In the genomic region with DNA sequence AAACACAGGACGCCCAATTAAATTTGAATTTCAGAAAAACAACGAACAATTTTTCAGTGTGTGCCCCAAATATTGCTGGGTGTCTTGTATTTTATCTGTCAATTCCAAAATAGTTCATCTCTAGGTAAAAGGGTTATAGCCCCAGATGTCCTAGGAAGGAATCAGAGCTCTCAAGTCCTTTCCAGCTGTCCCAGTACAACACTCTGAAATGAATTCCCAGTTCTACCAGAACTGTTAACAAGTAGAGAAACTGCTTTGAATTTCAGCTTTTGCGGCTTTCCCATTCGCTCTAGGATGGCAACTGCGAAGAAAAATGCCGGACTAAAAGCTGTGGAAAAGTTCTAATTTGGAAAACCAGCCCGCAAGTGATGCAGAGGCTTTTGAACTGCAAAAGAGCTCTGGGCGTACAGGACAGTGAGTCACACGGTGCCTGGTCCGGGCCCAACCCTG, we compare ENCODE assay signal across 7 cellular contexts. TPM values are rescaled to one million over a fixed set of nuclear protein-coding genes. Genes with fewer than 3 reads are reported as not detected.
DNase-seq lines count a peak whose midpoint lies in the region; ATAC-seq lines count a peak whose summit lies in the region.

No MANE protein-coding gene starts in this region.

- H3K27me3 ChIP-seq in HUES48 (ENCODE audit: control insufficient read depth, insufficient read depth, low read length) (no peaks in the 10 kb centered on the region), stomach smooth muscle (ENCODE audit: control insufficient read depth in 1 of 2, insufficient read depth in 2 of 2, low read length in 2 of 2) (no peaks in the 10 kb centered on the region)

- H3K27ac Mint-ChIP-seq in activated naive CD8-positive, alpha-beta T cell: peak overlapping the region; percentile 50
- peak overlapping the region in 5 of 6 donors; percentile 55 to 89 (median 85) for H3K27ac Mint-ChIP-seq in immature natural killer cell

- H3K4me1 ChIP-seq in HUES48 (ENCODE audit: control insufficient read depth, insufficient read depth, low read length): peaks cover 19% of the 10 kb centered on the region
- H3K4me1 ChIP-seq in stomach smooth muscle (ENCODE audit: control insufficient read depth, insufficient read depth, low read length): peaks cover 16% of the 10 kb centered on the region

- H3K9me3 Mint-ChIP-seq in activated naive CD8-positive, alpha-beta T cell (ENCODE audit: low read depth): peaks cover 3% of the 10 kb centered on the region
- no peaks in the 10 kb centered on the region for H3K9me3 Mint-ChIP-seq in immature natural killer cell

- H3K27ac ChIP-seq in HUES48 (ENCODE audit: low read depth, low read length) (peak overlapping the region; percentile 65), stomach smooth muscle (ENCODE audit: low read length) (peak overlapping the region; percentile 72)

- no peaks in the 10 kb centered on the region for H3K27me3 Mint-ChIP-seq in activated naive CD8-positive, alpha-beta T cell
- peaks cover 0 to 6% (median 5%) of the 10 kb centered on the region in 3 donors for H3K27me3 Mint-ChIP-seq in immature natural killer cell (ENCODE audit: low read depth in 3 of 3)

- no peak for ATAC-seq in GM19351 (IDR thresholded peaks at IDR 0.05; ENCODE audit: unreplicated experiment)

- no peaks in the 10 kb centered on the region for H3K9me3 ChIP-seq in HUES48 (ENCODE audit: control insufficient read depth, insufficient read depth, low read length)
- no peaks in the 10 kb centered on the region for H3K9me3 ChIP-seq in stomach smooth muscle (ENCODE audit: control insufficient read depth in 2 of 2, low read length in 2 of 2)

- H3K36me3 Mint-ChIP-seq in activated naive CD8-positive, alpha-beta T cell: peaks cover 17% of the 10 kb centered on the region
- no peaks in the 10 kb centered on the region for H3K36me3 Mint-ChIP-seq in immature natural killer cell

- H3K4me3 ChIP-seq in HUES48 (ENCODE audit: low read depth, low read length) (peak overlapping the region; percentile 38; the same call in 1 of the 2 replicates), stomach smooth muscle (ENCODE audit: low read length in 2 of 2) (peak overlapping the region; percentile 81 to 96)

- DNase-seq in immature natural killer cell (no peak), SKM-1 (lab: John Stamatoyannopoulos, UW; ENCODE audit: unreplicated experiment) (no peak), SHP77 treated with DMSO at 0.1 percent for 48 hours (lab: John Stamatoyannopoulos, UW) (no peak)

- H3K9ac ChIP-seq in HUES48 (ENCODE audit: low read depth, low read length) (no peak overlapping the region), stomach smooth muscle (ENCODE audit: low read length in 2 of 2) (peak overlapping the region; percentile 55 to 97)

- H3K36me3 ChIP-seq in HUES48 (ENCODE audit: control insufficient read depth, insufficient read depth, low read length) (peaks cover 7% of the 10 kb centered on the region; the same call in 1 of the 2 replicates), stomach smooth muscle (ENCODE audit: control insufficient read depth in 2 of 2, insufficient read depth in 2 of 2, low read length in 2 of 2) (no peaks in the 10 kb centered on the region)

- H3K4me1 Mint-ChIP-seq in activated naive CD8-positive, alpha-beta T cell (ENCODE audit: low read depth): peaks cover 37% of the 10 kb centered on the region
- peaks cover 36 to 37% of the 10 kb centered on the region in 2 donors for H3K4me1 Mint-ChIP-seq in immature natural killer cell

- peak overlapping the region; percentile 77 for H3K4me3 Mint-ChIP-seq in activated naive CD8-positive, alpha-beta T cell
- peak overlapping the region; percentile 85 to 94 (median 92) for H3K4me3 Mint-ChIP-seq in immature natural killer cell

RNA-seq across cellular contexts. Expression of gene GIGYF2, which starts 0.5 kb away (rescaled TPM):
- 10 to 100 TPM in 2 of 3 donors, 1 to 10 TPM in 1; 7.8 to 41.3 (median 13.0) TPM for polyA plus RNA-seq in immature natural killer cell
